ENCODE assay signal across 2 cellular contexts in the genomic region with DNA sequence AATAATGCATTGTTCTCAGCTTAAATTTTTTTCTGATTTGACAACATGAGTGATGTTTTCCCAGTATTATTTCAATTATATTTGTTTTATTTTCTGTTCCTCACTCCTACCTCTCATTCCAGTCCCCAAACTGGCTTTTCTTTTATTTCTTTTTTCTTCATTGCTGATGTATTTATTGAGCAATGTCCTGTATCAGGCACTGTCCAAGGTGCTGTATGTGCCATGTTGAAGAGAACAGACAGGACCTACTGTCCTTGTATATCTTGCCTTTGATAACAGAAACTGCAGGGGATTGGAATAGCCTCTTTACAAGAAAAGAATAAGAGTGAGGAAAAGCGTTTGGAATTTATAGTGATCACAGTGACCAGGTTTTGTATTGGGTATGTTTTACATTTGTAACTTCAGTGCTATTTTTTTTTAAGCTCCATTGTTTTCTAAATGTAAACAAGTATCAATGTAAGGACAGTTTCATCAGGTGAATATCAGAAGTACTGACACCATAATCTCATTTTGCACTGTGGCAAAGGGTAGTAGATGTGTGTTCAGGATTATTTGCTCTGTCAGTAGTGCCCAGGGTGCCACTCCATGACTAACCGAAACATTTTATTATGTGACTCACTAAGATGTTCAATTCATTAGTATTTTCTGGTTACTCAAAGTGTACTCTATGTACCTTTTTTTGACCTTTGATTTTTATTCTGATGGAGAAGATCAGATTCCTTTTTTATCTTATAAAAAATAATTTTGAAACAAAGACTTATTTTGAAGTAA.
TF ChIP-seq lines count a peak whose summit lies in the region.

No MANE protein-coding gene starts in this region.

TF ChIP-seq in Ishikawa, 13 proteins besides CTCF, POLR2A, EP300 and RAD21:
- TF ChIP-seq REST (IDR thresholded peaks at IDR 0.05; ENCODE audit: low read depth) (peak; percentile 81), CEBPB (IDR thresholded peaks at IDR 0.05) (peak; percentile 70)
- TF ChIP-seq, protein P1, sequence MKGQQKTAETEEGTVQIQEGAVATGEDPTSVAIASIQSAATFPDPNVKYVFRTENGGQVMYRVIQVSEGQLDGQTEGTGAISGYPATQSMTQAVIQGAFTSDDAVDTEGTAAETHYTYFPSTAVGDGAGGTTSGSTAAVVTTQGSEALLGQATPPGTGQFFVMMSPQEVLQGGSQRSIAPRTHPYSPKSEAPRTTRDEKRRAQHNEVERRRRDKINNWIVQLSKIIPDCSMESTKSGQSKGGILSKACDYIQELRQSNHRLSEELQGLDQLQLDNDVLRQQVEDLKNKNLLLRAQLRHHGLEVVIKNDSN (IDR thresholded peaks at IDR 0.05) = no peak

TF ChIP-seq in K562, 482 proteins besides CTCF, POLR2A, EP300 and RAD21:
- TF ChIP-seq ZNF143 (CRISPR knock-in tag; IDR thresholded peaks at IDR 0.05) (no peak), EHMT2 (IDR thresholded peaks at IDR 0.05) (0 out of 2 replicates have a peak, but pooled peaks have one; percentile 52)
TF ChIP-seq in K562: peak in this region for 1.
